Comparison of ENCODE assay signal across 1 cellular context in genomic region chr16:11914759-11915643, GRCh38.
TF ChIP-seq lines count a peak whose summit lies in the region.

No MANE protein-coding gene starts in this region.

TF ChIP-seq in HepG2, 621 proteins besides CTCF, POLR2A, EP300 and RAD21 (continued from another document and continues in another):
- peak; percentile 42; the same call in 1 of the 2 replicates for TF ChIP-seq ZBTB43 (CRISPR knock-in tag; conservative IDR thresholded peaks at IDR 0.05)
- no peak for TF ChIP-seq PAXIP1 (CRISPR knock-in tag; conservative IDR thresholded peaks at IDR 0.05)
- TF ChIP-seq ZSCAN29 (CRISPR knock-in tag; conservative IDR thresholded peaks at IDR 0.05): 0 out of 2 replicates have a peak, but pooled peaks have one; percentile 5
- peak; percentile 78 for TF ChIP-seq ZSCAN25 (CRISPR knock-in tag; IDR thresholded peaks at IDR 0.05)
- peak; percentile 29; the same call in 1 of the 2 replicates for TF ChIP-seq ZMYM4 (CRISPR knock-in tag; IDR thresholded peaks at IDR 0.05)
- peak; percentile 86; the same call in 2 of the 3 replicates for TF ChIP-seq MXI1 (IDR thresholded peaks at IDR 0.05; ENCODE audit: borderline replicate concordance, low read depth, low read length)
- no peak for TF ChIP-seq BORCS8-MEF2B (CRISPR knock-in tag; IDR thresholded peaks at IDR 0.05)
- no peak for TF ChIP-seq SKI (IDR thresholded peaks at IDR 0.05; ENCODE audit: partially characterized antibody)
- TF ChIP-seq SP2 (CRISPR knock-in tag; IDR thresholded peaks at IDR 0.05): no peak
- peak; percentile 23; the same call in 1 of the 2 replicates for TF ChIP-seq PITX1 (CRISPR knock-in tag; IDR thresholded peaks at IDR 0.05)
- 0 out of 2 replicates have a peak, but pooled peaks have one; percentile 35 for TF ChIP-seq ZFAT (CRISPR knock-in tag; conservative IDR thresholded peaks at IDR 0.05)
- 0 out of 2 replicates have a peak, but pooled peaks have one; percentile 58 for TF ChIP-seq POGK (CRISPR knock-in tag; conservative IDR thresholded peaks at IDR 0.05)
- no peak for TF ChIP-seq ZNF605 (CRISPR knock-in tag; IDR thresholded peaks at IDR 0.05)
- TF ChIP-seq ZSCAN5A (CRISPR knock-in tag; IDR thresholded peaks at IDR 0.05; ENCODE audit: borderline replicate concordance): 0 out of 2 replicates have a peak, but pooled peaks have one; percentile 7
- peak; percentile 12 for TF ChIP-seq SRY (CRISPR knock-in tag; IDR thresholded peaks at IDR 0.05)
- TF ChIP-seq ZFP41 (CRISPR knock-in tag; IDR thresholded peaks at IDR 0.05; ENCODE audit: borderline replicate concordance): 0 out of 2 replicates have a peak, but pooled peaks have one; percentile 53
- 0 out of 2 replicates have a peak, but pooled peaks have one; percentile 19 for TF ChIP-seq SIX1 (CRISPR knock-in tag; IDR thresholded peaks at IDR 0.05; ENCODE audit: borderline replicate concordance)
- no peak for TF ChIP-seq ZNF710 (CRISPR knock-in tag; IDR thresholded peaks at IDR 0.05; ENCODE audit: borderline replicate concordance)
- 0 out of 2 replicates have a peak, but pooled peaks have one; percentile 37 for TF ChIP-seq HINFP (CRISPR knock-in tag; IDR thresholded peaks at IDR 0.05; ENCODE audit: low read depth)
- no peak for TF ChIP-seq PCBP2 (optimal IDR thresholded peaks at IDR 0.05; ENCODE audit: low read depth, low read length, poor library complexity, severe bottlenecking)
- 0 out of 2 replicates have a peak, but pooled peaks have one; percentile 28 for TF ChIP-seq ZBTB7B (CRISPR knock-in tag; IDR thresholded peaks at IDR 0.05)
- peak; percentile 71; the same call in 1 of the 2 replicates for TF ChIP-seq ZNF543 (CRISPR knock-in tag; IDR thresholded peaks at IDR 0.05)
- 0 out of 2 replicates have a peak, but pooled peaks have one; percentile 21 for TF ChIP-seq ZBTB26 (CRISPR knock-in tag; IDR thresholded peaks at IDR 0.05; ENCODE audit: borderline replicate concordance)
- no peak for TF ChIP-seq NFYB (CRISPR knock-in tag; IDR thresholded peaks at IDR 0.05)
- peak; percentile 47 for TF ChIP-seq AGO2 (optimal IDR thresholded peaks at IDR 0.05; ENCODE audit: low read depth, low read length)
- TF ChIP-seq ZFY (CRISPR knock-in tag; IDR thresholded peaks at IDR 0.05): peak; percentile 65
- TF ChIP-seq ZNF784 (CRISPR knock-in tag; IDR thresholded peaks at IDR 0.05; ENCODE audit: borderline replicate concordance): 0 out of 2 replicates have a peak, but pooled peaks have one; percentile 9
- 0 out of 2 replicates have a peak, but pooled peaks have one; percentile 26 for TF ChIP-seq HOXD1 (CRISPR knock-in tag; IDR thresholded peaks at IDR 0.05)
- TF ChIP-seq NFAT5 (CRISPR knock-in tag; IDR thresholded peaks at IDR 0.05): peak; percentile 16; the same call in 1 of the 2 replicates
- TF ChIP-seq MAX (IDR thresholded peaks at IDR 0.05): peak; percentile 59
- peak; percentile 19; the same call in 1 of the 2 replicates for TF ChIP-seq DZIP1 (CRISPR knock-in tag; IDR thresholded peaks at IDR 0.05)
